In genomic region chr2:85538507-85539360, GRCh38 we compare ENCODE assay signal across 1 cellular context.
TF ChIP-seq lines count a peak whose summit lies in the region.

Gene MAT2A, plus strand, starts transcription at chr2:85539168. Its CDS starts 120 bp downstream, at chr2:85539288.

TF ChIP-seq in K562, 482 proteins besides CTCF, POLR2A, EP300 and RAD21 (continued from another document and continues in another):
- TF ChIP-seq TSHZ1 (CRISPR knock-in tag; IDR thresholded peaks at IDR 0.05) = no peak
- TF ChIP-seq TOE1 (IDR thresholded peaks at IDR 0.05; ENCODE audit: borderline replicate concordance) = peak; percentile 91
- peak; percentile 97 for TF ChIP-seq TOE1 (CRISPR knock-in tag; IDR thresholded peaks at IDR 0.05; ENCODE audit: borderline replicate concordance, low read depth)
- TF ChIP-seq ZNF3 (CRISPR knock-in tag; IDR thresholded peaks at IDR 0.05) = no peak
- TF ChIP-seq NONO (IDR thresholded peaks at IDR 0.05; ENCODE audit: low read depth in 2 of 2, low read length in 1 of 2) = peak; percentile 99 to 100
- TF ChIP-seq ZC3H11A (IDR thresholded peaks at IDR 0.05; ENCODE audit: low read depth, low read length) = no peak
- peak; percentile 100; the same call in 1 of the 2 replicates for TF ChIP-seq AFF4 (CRISPR knock-in tag; IDR thresholded peaks at IDR 0.05)
- TF ChIP-seq POLR2AphosphoS5 (IDR thresholded peaks at IDR 0.05; ENCODE audit: control insufficient read depth, insufficient read depth, low read depth, low read length) = peak; percentile 99
- TF ChIP-seq E2F3 (CRISPR knock-in tag; IDR thresholded peaks at IDR 0.05) = peak; percentile 37; the same call in 1 of the 2 replicates
- TF ChIP-seq MEIS2 (IDR thresholded peaks at IDR 0.05; ENCODE audit: partially characterized antibody) = peak; percentile 10
- no peak for TF ChIP-seq PKNOX1 (IDR thresholded peaks at IDR 0.05)
- TF ChIP-seq POLR2G (IDR thresholded peaks at IDR 0.05; ENCODE audit: low read depth, low read length) = no peak
- TF ChIP-seq PCBP1 (IDR thresholded peaks at IDR 0.05; ENCODE audit: low read depth, low read length, poor library complexity, severe bottlenecking) = no peak
- no peak for TF ChIP-seq PTTG1 (tag; IDR thresholded peaks at IDR 0.05; ENCODE audit: low read depth)
- TF ChIP-seq ARID2 (IDR thresholded peaks at IDR 0.05) = no peak
- no peak for TF ChIP-seq KAT2B (IDR thresholded peaks at IDR 0.05; ENCODE audit: low read depth, low read length)
- 0 out of 2 replicates have a peak, but pooled peaks have one; percentile 33 for TF ChIP-seq REST (CRISPR knock-in tag; IDR thresholded peaks at IDR 0.05; ENCODE audit: low read depth)
- TF ChIP-seq ZNF75A (CRISPR knock-in tag; IDR thresholded peaks at IDR 0.05) = no peak
- TF ChIP-seq PTBP1 (IDR thresholded peaks at IDR 0.05; ENCODE audit: low read depth, low read length) = no peak; the same call in 1 of the 2 replicates
- TF ChIP-seq NFE2L1 (tag; IDR thresholded peaks at IDR 0.05; ENCODE audit: borderline replicate concordance, low read depth) = no peak
- no peak for TF ChIP-seq JUNB (CRISPR knock-in tag; conservative IDR thresholded peaks at IDR 0.05)
- TF ChIP-seq, protein P1, sequence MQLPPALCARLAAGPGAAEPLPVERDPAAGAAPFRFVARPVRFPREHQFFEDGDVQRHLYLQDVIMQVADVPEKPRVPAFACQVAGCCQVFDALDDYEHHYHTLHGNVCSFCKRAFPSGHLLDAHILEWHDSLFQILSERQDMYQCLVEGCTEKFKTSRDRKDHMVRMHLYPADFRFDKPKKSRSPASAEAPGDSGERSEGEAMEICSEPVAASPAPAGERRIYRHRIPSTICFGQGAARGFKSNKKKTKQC (CRISPR knock-in tag; IDR thresholded peaks at IDR 0.05) = peak; percentile 65
- TF ChIP-seq RBM25 (IDR thresholded peaks at IDR 0.05; ENCODE audit: low read depth, low read length, severe bottlenecking) = peak; percentile 56
- peak; percentile 22 for TF ChIP-seq KLF13 (tag; IDR thresholded peaks at IDR 0.05; ENCODE audit: borderline replicate concordance, low read depth)
- TF ChIP-seq TBP (optimal IDR thresholded peaks at IDR 0.05; ENCODE audit: low read depth, low read length) = no peak
- peak; percentile 90 for TF ChIP-seq GTF2B (IDR thresholded peaks at IDR 0.05; ENCODE audit: extremely low read depth, insufficient read length)
- no peak for TF ChIP-seq ZFP1 (CRISPR knock-in tag; IDR thresholded peaks at IDR 0.05)
- 0 out of 2 replicates have a peak, but pooled peaks have one; percentile 62 for TF ChIP-seq ZC3H8 (IDR thresholded peaks at IDR 0.05)
- peak; percentile 82 for TF ChIP-seq HDAC2 (IDR thresholded peaks at IDR 0.05)
- TF ChIP-seq L3MBTL2 (IDR thresholded peaks at IDR 0.05) = peak; percentile 81
- no peak for TF ChIP-seq ZNF445 (CRISPR knock-in tag; IDR thresholded peaks at IDR 0.05; ENCODE audit: low read depth)
- no peak for TF ChIP-seq ZNF184 (CRISPR knock-in tag; IDR thresholded peaks at IDR 0.05)
- TF ChIP-seq PRMT5 (CRISPR knock-in tag; IDR thresholded peaks at IDR 0.05) = no peak
- TF ChIP-seq ARID1B (IDR thresholded peaks at IDR 0.05) = peak; percentile 73
- TF ChIP-seq SREBF2 (CRISPR knock-in tag; IDR thresholded peaks at IDR 0.05) = 0 out of 2 replicates have a peak, but pooled peaks have one; percentile 67
- TF ChIP-seq SIX5 (IDR thresholded peaks at IDR 0.05; ENCODE audit: borderline replicate concordance in 1 of 2, insufficient read depth in 1 of 2, low read depth in 1 of 2, low read length in 2 of 2) = peak; percentile 23 to 39; a peak in 1 of 4 replicates
- TF ChIP-seq PHB (CRISPR knock-in tag; IDR thresholded peaks at IDR 0.05) = no peak; the same call in 1 of the 2 replicates
- TF ChIP-seq LARP7 (IDR thresholded peaks at IDR 0.05) = 0 out of 2 replicates have a peak, but pooled peaks have one; percentile 17
- TF ChIP-seq IFI16 (CRISPR knock-in tag; IDR thresholded peaks at IDR 0.05) = no peak
- no peak; the same call in 1 of the 2 replicates for TF ChIP-seq ZNF766 (CRISPR knock-in tag; conservative IDR thresholded peaks at IDR 0.05)
- TF ChIP-seq SP2 (IDR thresholded peaks at IDR 0.05; ENCODE audit: extremely low read depth, low read depth, low read length, poor library complexity, severe bottlenecking) = no peak
- TF ChIP-seq USF1 (CRISPR knock-in tag; IDR thresholded peaks at IDR 0.05) = no peak
- peak; percentile 97 for TF ChIP-seq NR1H2 (CRISPR knock-in tag; IDR thresholded peaks at IDR 0.05)
- TF ChIP-seq, protein P2, sequence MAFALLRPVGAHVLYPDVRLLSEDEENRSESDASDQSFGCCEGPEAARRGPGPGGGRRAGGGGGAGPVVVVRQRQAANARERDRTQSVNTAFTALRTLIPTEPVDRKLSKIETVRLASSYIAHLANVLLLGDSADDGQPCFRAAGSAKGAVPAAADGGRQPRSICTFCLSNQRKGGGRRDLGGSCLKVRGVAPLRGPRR (CRISPR knock-in tag; IDR thresholded peaks at IDR 0.05) = no peak
- no peak for TF ChIP-seq ZNF174 (CRISPR knock-in tag; IDR thresholded peaks at IDR 0.05)
- peak; percentile 50 for TF ChIP-seq ZNF232 (CRISPR knock-in tag; IDR thresholded peaks at IDR 0.05)
- TF ChIP-seq, protein P3, sequence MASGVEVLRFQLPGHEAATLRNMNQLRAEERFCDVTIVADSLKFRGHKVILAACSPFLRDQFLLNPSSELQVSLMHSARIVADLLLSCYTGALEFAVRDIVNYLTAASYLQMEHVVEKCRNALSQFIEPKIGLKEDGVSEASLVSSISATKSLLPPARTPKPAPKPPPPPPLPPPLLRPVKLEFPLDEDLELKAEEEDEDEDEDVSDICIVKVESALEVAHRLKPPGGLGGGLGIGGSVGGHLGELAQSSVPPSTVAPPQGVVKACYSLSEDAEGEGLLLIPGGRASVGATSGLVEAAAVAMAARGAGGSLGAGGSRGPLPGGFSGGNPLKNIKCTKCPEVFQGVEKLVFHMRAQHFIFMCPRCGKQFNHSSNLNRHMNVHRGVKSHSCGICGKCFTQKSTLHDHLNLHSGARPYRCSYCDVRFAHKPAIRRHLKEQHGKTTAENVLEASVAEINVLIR (CRISPR knock-in tag; IDR thresholded peaks at IDR 0.05) = no peak
- TF ChIP-seq BCOR (IDR thresholded peaks at IDR 0.05) = 0 out of 2 replicates have a peak, but pooled peaks have one; percentile 32
- TF ChIP-seq MTA1 (IDR thresholded peaks at IDR 0.05; ENCODE audit: borderline replicate concordance) = peak; percentile 49; the same call in 1 of the 2 replicates
- peak; percentile 97 for TF ChIP-seq JUND (IDR thresholded peaks at IDR 0.05; ENCODE audit: borderline replicate concordance, low read depth, low read length)
- peak; percentile 42; the same call in 1 of the 3 replicates for TF ChIP-seq JUND (tag; IDR thresholded peaks at IDR 0.05; ENCODE audit: borderline replicate concordance, low read depth, low read length)
